ENCODE assay signal across 18 cellular contexts in the genomic region with DNA sequence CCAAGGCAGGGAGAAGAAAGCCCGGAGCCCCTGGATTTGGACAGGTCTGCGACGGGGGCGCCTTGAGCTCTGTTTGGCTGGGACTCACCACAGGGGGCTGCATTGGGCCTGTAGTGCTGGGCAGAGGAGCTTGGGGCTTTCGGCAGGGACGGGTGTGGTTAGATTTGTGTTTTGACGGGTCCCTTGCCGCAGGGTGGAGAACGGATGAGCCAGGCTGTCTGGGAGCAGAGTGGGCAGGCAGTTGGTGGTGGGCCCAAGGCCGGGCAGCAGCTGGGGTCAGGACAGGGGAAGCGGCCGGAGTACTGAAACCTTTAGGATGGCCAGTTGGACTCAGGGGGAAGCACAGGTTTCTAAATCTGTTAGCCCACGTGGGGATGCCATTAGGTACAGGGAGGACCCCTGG. TPM values are rescaled to one million over a fixed set of nuclear protein-coding genes. Genes with fewer than 3 reads are reported as not detected.
DNase-seq lines count a peak whose midpoint lies in the region; ATAC-seq, FAIRE-seq and TF ChIP-seq lines count a peak whose summit lies in the region.
"Had no signal": no experiment of that assay in that cellular context is flagged by ENCODE, and none has a peak within 500 bp of the region (broad histone marks: within the 10 kb centered on the region; RNA-seq: fewer than 3 reads in every experiment).

No MANE protein-coding gene starts in this region.

- TF ChIP-seq CTCF in Caco-2 (IDR thresholded peaks at IDR 0.05; ENCODE audit: insufficient read depth in 1 of 2, low read depth in 1 of 2, low read length in 1 of 2, severe bottlenecking in 1 of 2, unreplicated experiment in 1 of 2) (no peak), activated B cell treated with CpG ODN at 0.5 μM for 24 hours (IDR thresholded peaks at IDR 0.05) (no peak), HepG2 (CRISPR knock-in tag; IDR thresholded peaks at IDR 0.05) (no peak)

- no peaks in the 10 kb centered on the region for H4K20me1 ChIP-seq in HepG2 (ENCODE audit: insufficient read depth, low read length)

- no peak for FAIRE-seq in HepG2 (lab: Jason Lieb, UNC)
- FAIRE-seq: GM12892, H54 had no signal

- peaks cover 23% of the 10 kb centered on the region for H3K4me1 ChIP-seq in Caco-2
- peaks cover 33% of the 10 kb centered on the region for H3K4me1 ChIP-seq in HepG2 (ENCODE audit: insufficient read depth, low read length)

- H3K4me3 Mint-ChIP-seq in Caco-2 (ENCODE audit: unreplicated experiment) (no peak overlapping the region), activated B cell treated with CpG ODN at 0.5 μM for 24 hours (no peak overlapping the region)

- CTCF ChIA-PET in Caco-2 (lab: Charles Lee): interaction anchor here (1.1 to 5.0 kb wide), 4 partner anchors 13 to 202 kb away, joined by 3 to 100 read pairs (median 14); a partner anchor contains a TSS
- CTCF ChIA-PET in activated B cell treated with CpG ODN at 0.5 μM for 24 hours (lab: Charles Lee): interaction anchor here (1.0 to 7.2 kb wide), 16 partner anchors 8 to 249 kb away, joined by 3 to 249 read pairs (median 8); a partner anchor contains a TSS
- CTCF ChIA-PET in HepG2 (lab: Yijun Ruan, JAX; ENCODE audit: low intra/inter-chr PET ratio, low total read pairs): interaction anchor here (2.1 to 2.3 kb wide), 2 partner anchors 39 to 125 kb away, joined by 9 to 43 read pairs; no protein-coding TSS in a partner anchor

- H3K36me3 ChIP-seq in Caco-2 (ENCODE audit: control insufficient read depth, insufficient read depth, low read length) (peaks cover 2% of the 10 kb centered on the region; the same call in 1 of the 2 replicates), HepG2 (replicated peaks in 1 of 2; ENCODE audit: control insufficient read depth in 1 of 2, insufficient read depth in 2 of 2, low read length in 2 of 2) (peaks cover 9 to 27% of the 10 kb centered on the region in 2 experiments)

- no peak for TF ChIP-seq POLR2A in HepG2 (IDR thresholded peaks at IDR 0.05; ENCODE audit: insufficient read depth in 1 of 2, low read depth in 2 of 2, low read length in 2 of 2)

- H3K36me3 Mint-ChIP-seq in Caco-2 (ENCODE audit: insufficient read depth, unreplicated experiment): peaks cover 42% of the 10 kb centered on the region
- peaks cover 33% of the 10 kb centered on the region for H3K36me3 Mint-ChIP-seq in activated B cell treated with CpG ODN at 0.5 μM for 24 hours (ENCODE audit: low read depth)

- no peak overlapping the region for H3K4me2 ChIP-seq in HepG2 (ENCODE audit: low read depth, low read length)

- DNase-seq in Caco-2: no peak
- no peak for DNase-seq in activated B cell treated with CpG ODN at 0.5 μM for 24 hours
- DNase-seq in HepG2 (ENCODE audit: low spot score): no peak
- DNase-seq in posterior vena cava (ENCODE audit: low spot score): peak; percentile 66
- no peak for DNase-seq in glomerular visceral epithelial cell (ENCODE audit: extremely low spot score)
- no peak for DNase-seq in ecto neural progenitor cell (ENCODE audit: low spot score)
- DNase-seq: MV-4-11, NCI-H1417, NCI-H1930, NCI-H446, NCI-H69, SIG-M5 had no signal

- in situ Hi-C loops in HepG2 (cut with HindIII; ENCODE audit: extremely low pct_ligation_motif_present, low pct_unique_long_range_greater_than_20kb): loop anchor here (5.0 kb wide), 2 partner anchors 39 to 189 kb away; no protein-coding TSS in a partner anchor

- H3K27me3 Mint-ChIP-seq in Caco-2 (ENCODE audit: insufficient read depth, unreplicated experiment) (no peaks in the 10 kb centered on the region), activated B cell treated with CpG ODN at 0.5 μM for 24 hours (no peaks in the 10 kb centered on the region)

- intact Hi-C loops in Caco-2 (cut with micrococcal nuclease; ENCODE audit: unreplicated experiment): no loop called here
- intact Hi-C loops in activated B cell treated with CpG ODN at 0.5 μM for 24 hours (cut with micrococcal nuclease): no loop called here
- intact Hi-C loops in HepG2 (cut with micrococcal nuclease; ENCODE audit: unreplicated experiment): loop anchor here (5.0 kb wide), 1 partner anchor 59 kb away; no protein-coding TSS in a partner anchor
- intact Hi-C loops in posterior vena cava (cut with DNase I): loop anchor here in 1 of 2 donors (5.0 kb wide), 2 partner anchors 39 to 189 kb away; no protein-coding TSS in a partner anchor

- TF ChIP-seq RAD21 in HepG2 (CRISPR knock-in tag; IDR thresholded peaks at IDR 0.05): no peak

- no peaks in the 10 kb centered on the region for H3K27me3 ChIP-seq in Caco-2 (replicated peaks; ENCODE audit: control insufficient read depth, insufficient read depth, low read length)
- H3K27me3 ChIP-seq in HepG2 (ENCODE audit: control insufficient read depth in 1 of 2, insufficient read depth in 2 of 2, low read length in 2 of 2): no peaks in the 10 kb centered on the region; a peak in 1 of 5 replicates

- no peaks in the 10 kb centered on the region for H3K9me3 Mint-ChIP-seq in Caco-2 (ENCODE audit: unreplicated experiment)
- H3K9me3 Mint-ChIP-seq in activated B cell treated with CpG ODN at 0.5 μM for 24 hours: no peaks in the 10 kb centered on the region

- no peaks in the 10 kb centered on the region for H3K79me2 ChIP-seq in HepG2 (ENCODE audit: insufficient read depth, low read length)

- H3K4me3 ChIP-seq in Caco-2 (ENCODE audit: low read depth, low read length): no peak overlapping the region
- no peak overlapping the region for H3K4me3 ChIP-seq in HepG2 (replicated peaks in 1 of 3; ENCODE audit: insufficient read depth in 1 of 3, low read depth in 2 of 3, low read length in 3 of 3)

- TF ChIP-seq EP300 in HepG2 (IDR thresholded peaks at IDR 0.05; ENCODE audit: low read depth in 2 of 2, low read length in 2 of 2) (no peak), HepG2 (CRISPR knock-in tag; IDR thresholded peaks at IDR 0.05; ENCODE audit: borderline replicate concordance) (no peak)

- no peaks in the 10 kb centered on the region for H3K9me3 ChIP-seq in Caco-2
- no peaks in the 10 kb centered on the region for H3K9me3 ChIP-seq in HepG2 (ENCODE audit: low read length)

- POLR2A ChIA-PET in Caco-2 (lab: Charles Lee) (no interaction called here), activated B cell treated with CpG ODN at 0.5 μM for 24 hours (lab: Charles Lee) (interaction anchor here (1.0 to 6.6 kb wide), 9 partner anchors 8 to 249 kb away, joined by 3 to 75 read pairs (median 6); a partner anchor contains a TSS), HepG2 (lab: Yijun Ruan, JAX) (interaction anchor here (1.5 to 6.6 kb wide), 5 partner anchors 8 to 56 kb away, joined by 4 to 127 read pairs (median 18); a partner anchor contains a TSS)

- WGBS in HepG2 (ENCODE audit: low lambda C conversion rate): 95% methylated on average over 13 of the region's 13 CpGs

- H3K27ac ChIP-seq in HepG2 (ENCODE audit: extremely low read length, insufficient read depth, low read length): no peak overlapping the region
- H3K27ac ChIP-seq: C4-2B, HL-60 had no signal

- peaks cover 22% of the 10 kb centered on the region for H3K4me1 Mint-ChIP-seq in Caco-2 (ENCODE audit: low read depth, unreplicated experiment)
- H3K4me1 Mint-ChIP-seq in activated B cell treated with CpG ODN at 0.5 μM for 24 hours: peaks cover 20% of the 10 kb centered on the region

- no peak overlapping the region for H3K9ac ChIP-seq in HepG2 (ENCODE audit: insufficient read depth, low read depth, low read length)

- ATAC-seq in activated B cell treated with CpG ODN at 0.5 μM for 24 hours (ENCODE audit: low read depth) (no peak), HepG2 (no peak), GM21515 (IDR thresholded peaks at IDR 0.05; ENCODE audit: unreplicated experiment) (no peak), HG03521 (IDR thresholded peaks at IDR 0.05; ENCODE audit: unreplicated experiment) (no peak)

- H3K27ac Mint-ChIP-seq in Caco-2 (ENCODE audit: unreplicated experiment) (peak overlapping the region; percentile 40), activated B cell treated with CpG ODN at 0.5 μM for 24 hours (peak overlapping the region; percentile 80)

- no peak overlapping the region for H2AFZ ChIP-seq in HepG2 (ENCODE audit: low read length)

- BruUV-seq in Caco-2 (replicated peaks; lab: Mats Ljungman, UMichigan) (no TSS peak), HepG2 (replicated peaks; lab: Mats Ljungman, UMichigan) (no TSS peak)

RNA-seq across cellular contexts. Expression of a gene that starts 13.4 kb away (rescaled TPM):
- total RNA-seq in Caco-2 (2022) (79.8 and 83.2 TPM in 2 replicates), activated B cell treated with CpG ODN at 0.5 μM for 24 hours (75.5 and 78.0 TPM in 2 replicates), HepG2 (2016; rRNA removed; fragmentation: Illumina TruSeq; extraction: Trizol) (50.8 and 55.5 TPM in 2 replicates), posterior vena cava (10 to 100 TPM; 67.2 to 74.9 TPM)
- total RNA-seq in HepG2 (2016; cell fraction: cytosol; rRNA removed; fragmentation: Illumina TruSeq; extraction: Trizol; ENCODE audit: low read depth): 110 and 141 TPM in 2 replicates
- total RNA-seq in HepG2 (2016; cell fraction: insoluble cytoplasmic fraction; rRNA removed; fragmentation: Illumina TruSeq; extraction: Trizol): 53.9 and 57.2 TPM in 2 replicates
- total RNA-seq in HepG2 (2016; cell fraction: membrane; rRNA removed; fragmentation: Illumina TruSeq; extraction: Trizol): 100.0 and 131 TPM in 2 replicates
- 32.7 and 33.6 TPM in 2 replicates for total RNA-seq in HepG2 (2016; cell fraction: nucleus; rRNA removed; fragmentation: Illumina TruSeq; extraction: Trizol)
- polyA plus RNA-seq in HepG2 (2011; rRNA removed): 52.9 and 62.4 TPM in 2 replicates
- 58.4 and 70.2 TPM in 2 replicates for polyA plus RNA-seq in HepG2 (2011; cell fraction: cytosol; rRNA removed)
- 58.8 and 59.2 TPM in 2 replicates for polyA plus RNA-seq in HepG2 (2011; cell fraction: nucleus; rRNA removed)
- 50.8 and 63.8 TPM in 2 replicates for polyA plus RNA-seq in HepG2 (2012)
- polyA plus RNA-seq in HepG2 (2016; cell fraction: cytosol; fragmentation: Illumina TruSeq; extraction: Trizol; ENCODE audit: low read depth): 122 and 158 TPM in 2 replicates
- polyA plus RNA-seq in HepG2 (2016; cell fraction: insoluble cytoplasmic fraction; fragmentation: Illumina TruSeq; extraction: Trizol; ENCODE audit: low read depth): 61.2 and 70.0 TPM in 2 replicates
- polyA plus RNA-seq in HepG2 (2016; cell fraction: membrane; fragmentation: Illumina TruSeq; extraction: Trizol; ENCODE audit: low read depth): 97.9 and 125 TPM in 2 replicates
- 71.8 and 76.2 TPM in 2 replicates for polyA plus RNA-seq in HepG2 (2016; cell fraction: nucleus; fragmentation: Illumina TruSeq; extraction: Trizol; ENCODE audit: insufficient read depth, low read depth)
- polyA minus RNA-seq in HepG2 (2011; rRNA and poly(A)+ RNA removed; ENCODE audit: low replicate concordance): 53.9 and 60.5 TPM in 2 replicates
- polyA minus RNA-seq in HepG2 (2011; cell fraction: cytosol; rRNA and poly(A)+ RNA removed): 26.4 and 31.4 TPM in 2 replicates
- polyA minus RNA-seq in HepG2 (2011; cell fraction: nucleus; rRNA and poly(A)+ RNA removed): 19.3 and 23.5 TPM in 2 replicates

RNA-seq across cellular contexts. Expression of a gene that starts 45.3 kb away (rescaled TPM):
- total RNA-seq in Caco-2 (2022) (89.1 and 91.2 TPM in 2 replicates), activated B cell treated with CpG ODN at 0.5 μM for 24 hours (60.2 and 68.3 TPM in 2 replicates), HepG2 (2016; rRNA removed; fragmentation: Illumina TruSeq; extraction: Trizol) (23.7 and 32.5 TPM in 2 replicates), posterior vena cava (10 to 100 TPM; 34.3 to 39.0 TPM)
- 14.5 and 15.9 TPM in 2 replicates for total RNA-seq in HepG2 (2016; cell fraction: cytosol; rRNA removed; fragmentation: Illumina TruSeq; extraction: Trizol; ENCODE audit: low read depth)
- 25.4 and 32.9 TPM in 2 replicates for total RNA-seq in HepG2 (2016; cell fraction: insoluble cytoplasmic fraction; rRNA removed; fragmentation: Illumina TruSeq; extraction: Trizol)
- 24.7 and 24.9 TPM in 2 replicates for total RNA-seq in HepG2 (2016; cell fraction: membrane; rRNA removed; fragmentation: Illumina TruSeq; extraction: Trizol)
- 23.0 and 26.3 TPM in 2 replicates for total RNA-seq in HepG2 (2016; cell fraction: nucleus; rRNA removed; fragmentation: Illumina TruSeq; extraction: Trizol)
- polyA plus RNA-seq in HepG2 (2011; rRNA removed): 14.4 and 17.6 TPM in 2 replicates
- polyA plus RNA-seq in HepG2 (2011; cell fraction: cytosol; rRNA removed): 7.2 and 11.1 TPM in 2 replicates
- 15.9 and 23.4 TPM in 2 replicates for polyA plus RNA-seq in HepG2 (2011; cell fraction: nucleus; rRNA removed)
- 30.8 and 38.6 TPM in 2 replicates for polyA plus RNA-seq in HepG2 (2012)
- polyA plus RNA-seq in HepG2 (2016; cell fraction: cytosol; fragmentation: Illumina TruSeq; extraction: Trizol; ENCODE audit: low read depth): 7.4 and 9.2 TPM in 2 replicates
- polyA plus RNA-seq in HepG2 (2016; cell fraction: insoluble cytoplasmic fraction; fragmentation: Illumina TruSeq; extraction: Trizol; ENCODE audit: low read depth): 29.4 and 31.2 TPM in 2 replicates
- polyA plus RNA-seq in HepG2 (2016; cell fraction: membrane; fragmentation: Illumina TruSeq; extraction: Trizol; ENCODE audit: low read depth): 16.3 and 18.5 TPM in 2 replicates
- polyA plus RNA-seq in HepG2 (2016; cell fraction: nucleus; fragmentation: Illumina TruSeq; extraction: Trizol; ENCODE audit: insufficient read depth, low read depth): 29.1 and 30.5 TPM in 2 replicates
- polyA minus RNA-seq in HepG2 (2011; rRNA and poly(A)+ RNA removed; ENCODE audit: low replicate concordance): 13.3 and 14.0 TPM in 2 replicates
- polyA minus RNA-seq in HepG2 (2011; cell fraction: cytosol; rRNA and poly(A)+ RNA removed): 13.9 TPM in 2 replicates
- 47.9 and 58.2 TPM in 2 replicates for polyA minus RNA-seq in HepG2 (2011; cell fraction: nucleus; rRNA and poly(A)+ RNA removed)

RNA-seq across cellular contexts. Expression of a gene that starts 54.0 kb away (rescaled TPM):
- 94.3 TPM in 2 replicates for total RNA-seq in Caco-2 (2022)
- total RNA-seq in activated B cell treated with CpG ODN at 0.5 μM for 24 hours: 7.7 and 8.7 TPM in 2 replicates
- 23.6 and 40.4 TPM in 2 replicates for total RNA-seq in HepG2 (2016; rRNA removed; fragmentation: Illumina TruSeq; extraction: Trizol)
- total RNA-seq in HepG2 (2016; cell fraction: cytosol; rRNA removed; fragmentation: Illumina TruSeq; extraction: Trizol; ENCODE audit: low read depth): 19.7 and 22.6 TPM in 2 replicates
- total RNA-seq in HepG2 (2016; cell fraction: insoluble cytoplasmic fraction; rRNA removed; fragmentation: Illumina TruSeq; extraction: Trizol): 17.6 and 41.1 TPM in 2 replicates
- 27.9 and 29.7 TPM in 2 replicates for total RNA-seq in HepG2 (2016; cell fraction: membrane; rRNA removed; fragmentation: Illumina TruSeq; extraction: Trizol)
- 50.9 and 60.6 TPM in 2 replicates for total RNA-seq in HepG2 (2016; cell fraction: nucleus; rRNA removed; fragmentation: Illumina TruSeq; extraction: Trizol)
- 64.0 and 83.4 TPM in 2 replicates for polyA plus RNA-seq in HepG2 (2011; rRNA removed)
- polyA plus RNA-seq in HepG2 (2011; cell fraction: cytosol; rRNA removed): 37.9 and 59.3 TPM in 2 replicates
- polyA plus RNA-seq in HepG2 (2011; cell fraction: nucleus; rRNA removed): 131 and 158 TPM in 2 replicates
- polyA plus RNA-seq in HepG2 (2012): 80.7 and 119 TPM in 2 replicates
- polyA plus RNA-seq in HepG2 (2016; cell fraction: cytosol; fragmentation: Illumina TruSeq; extraction: Trizol; ENCODE audit: low read depth): 10.8 and 12.1 TPM in 2 replicates
- 25.6 and 36.8 TPM in 2 replicates for polyA plus RNA-seq in HepG2 (2016; cell fraction: insoluble cytoplasmic fraction; fragmentation: Illumina TruSeq; extraction: Trizol; ENCODE audit: low read depth)
- 20.7 and 25.9 TPM in 2 replicates for polyA plus RNA-seq in HepG2 (2016; cell fraction: membrane; fragmentation: Illumina TruSeq; extraction: Trizol; ENCODE audit: low read depth)
- polyA plus RNA-seq in HepG2 (2016; cell fraction: nucleus; fragmentation: Illumina TruSeq; extraction: Trizol; ENCODE audit: insufficient read depth, low read depth): 130 and 133 TPM in 2 replicates
- 49.7 and 219 TPM in 2 replicates for polyA minus RNA-seq in HepG2 (2011; rRNA and poly(A)+ RNA removed; ENCODE audit: low replicate concordance)
- 75.4 and 75.5 TPM in 2 replicates for polyA minus RNA-seq in HepG2 (2011; cell fraction: cytosol; rRNA and poly(A)+ RNA removed)
- 58.3 and 59.0 TPM in 2 replicates for polyA minus RNA-seq in HepG2 (2011; cell fraction: nucleus; rRNA and poly(A)+ RNA removed)
- 10 to 100 TPM; 46.2 to 48.5 TPM for total RNA-seq in posterior vena cava
